In the genomic region with DNA sequence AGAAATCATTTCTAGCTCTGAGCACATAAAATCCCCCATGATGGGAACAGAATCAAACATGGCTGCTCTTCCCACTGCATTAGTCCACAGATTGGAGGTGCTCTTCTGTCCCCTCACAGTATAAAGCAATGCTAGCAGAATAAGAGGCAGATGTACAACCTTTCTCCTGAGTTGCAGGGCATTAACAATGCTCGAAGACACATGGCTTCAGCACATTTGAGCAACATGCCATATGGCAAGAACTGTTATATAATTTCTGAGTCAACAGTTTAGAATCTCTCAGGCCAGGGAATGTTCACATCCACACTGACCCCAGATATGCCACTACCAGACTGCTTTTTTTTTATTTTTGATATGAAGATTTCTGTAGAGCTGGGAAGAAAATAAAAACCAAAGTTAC, we compare ENCODE assay signal across 12 cellular contexts.
DNase-seq lines count a peak whose midpoint lies in the region; ATAC-seq, FAIRE-seq and TF ChIP-seq lines count a peak whose summit lies in the region.
"Had no signal": no experiment of that assay in that cellular context is flagged by ENCODE, and none has a peak within 500 bp of the region (broad histone marks: within the 10 kb centered on the region; RNA-seq: fewer than 3 reads in every experiment).

No MANE protein-coding gene starts in this region.

- ATAC-seq in left cardiac atrium = peak; percentile 17 to 50

- H3K9ac ChIP-seq in colonic mucosa (ENCODE audit: low read depth in 2 of 2, low read length in 2 of 2) = no peak overlapping the region

- no peak for FAIRE-seq in bronchial epithelial cell (lab: Jason Lieb, UNC)

- CTCF ChIA-PET in GM10248 (lab: Yijun Ruan, JAX) = no interaction called here

- H3K36me3 ChIP-seq in bronchial epithelial cell (ENCODE audit: control insufficient read depth, insufficient read depth, low read length) = no peaks in the 10 kb centered on the region
- no peaks in the 10 kb centered on the region for H3K36me3 ChIP-seq in colonic mucosa

- no peaks in the 10 kb centered on the region for H3K9me3 ChIP-seq in colonic mucosa
- H3K9me3 ChIP-seq: testis had no signal

- no peaks in the 10 kb centered on the region for H3K4me1 ChIP-seq in colonic mucosa

- no peak for DNase-seq in left cardiac atrium
- no peak for DNase-seq in cardiac septum (ENCODE audit: low spot score)
- DNase-seq in bronchial epithelial cell (ENCODE audit: low read depth) = peak; percentile 45
- DNase-seq in NOMO-1 treated with dmso at 0.1 percent for 144 hours (lab: John Stamatoyannopoulos, UW; ENCODE audit: unreplicated experiment) = no peak
- no peak for DNase-seq in Kasumi-1 (lab: John Stamatoyannopoulos, UW)
- DNase-seq in GM10248 (ENCODE audit: extremely low spot score) = no peak
- DNase-seq in colonic mucosa = no peak
- DNase-seq: activated B cell treated with CpG ODN at 0.5 μM for 24 hours; NK-92 treated with Interleukin-12 subunit alpha and Interleukin-12 subunit beta, amount 100 ng/mL, for 24 hours; testis had no signal

- TF ChIP-seq CTCF in bronchial epithelial cell (IDR thresholded peaks at IDR 0.05; ENCODE audit: insufficient read depth, low read length, severe bottlenecking) = no peak
- no peak for TF ChIP-seq CTCF in GM10248 (IDR thresholded peaks at IDR 0.05; ENCODE audit: control extremely low read depth, extremely low read depth, low read depth, missing control alignments)
- no peak for TF ChIP-seq CTCF in colonic mucosa (IDR thresholded peaks at IDR 0.05)

- H3K27ac ChIP-seq in layer of hippocampus (ENCODE audit: low read depth, low read length) = peak overlapping the region; percentile 85
- H3K27ac ChIP-seq in colonic mucosa = no peak overlapping the region
- H3K27ac ChIP-seq: testis had no signal

- no peak overlapping the region for H3K4me3 ChIP-seq in bronchial epithelial cell (ENCODE audit: low read depth, low read length)
- no peak overlapping the region for H3K4me3 ChIP-seq in colonic mucosa
- H3K4me3 ChIP-seq: skin epidermis, testis had no signal

- POLR2A ChIA-PET in GM10248 (lab: Yijun Ruan, JAX) = no interaction called here

- intact Hi-C loops in left cardiac atrium (cut with DNase I) = loop anchor here in 1 of 2 donors (5.0 kb wide), 1 partner anchor 119 kb away; a partner anchor contains a TSS
- intact Hi-C loops in cardiac septum (cut with DNase I) = loop anchor here (5.0 kb wide), 3 partner anchors 49 to 119 kb away; a partner anchor contains a TSS
- intact Hi-C loops in colonic mucosa (cut with DNase I) = loop anchor here (10.0 kb wide), 1 partner anchor 117 kb away; a partner anchor contains a TSS

- H3K27me3 ChIP-seq in bronchial epithelial cell (ENCODE audit: control insufficient read depth, insufficient read depth, low read length) (no peaks in the 10 kb centered on the region), layer of hippocampus (ENCODE audit: control insufficient read depth, insufficient read depth, low read length) (no peaks in the 10 kb centered on the region), colonic mucosa (no peaks in the 10 kb centered on the region)
- H3K27me3 ChIP-seq: testis had no signal
